8 cellular contexts compared by ENCODE assay signal in the genomic region with DNA sequence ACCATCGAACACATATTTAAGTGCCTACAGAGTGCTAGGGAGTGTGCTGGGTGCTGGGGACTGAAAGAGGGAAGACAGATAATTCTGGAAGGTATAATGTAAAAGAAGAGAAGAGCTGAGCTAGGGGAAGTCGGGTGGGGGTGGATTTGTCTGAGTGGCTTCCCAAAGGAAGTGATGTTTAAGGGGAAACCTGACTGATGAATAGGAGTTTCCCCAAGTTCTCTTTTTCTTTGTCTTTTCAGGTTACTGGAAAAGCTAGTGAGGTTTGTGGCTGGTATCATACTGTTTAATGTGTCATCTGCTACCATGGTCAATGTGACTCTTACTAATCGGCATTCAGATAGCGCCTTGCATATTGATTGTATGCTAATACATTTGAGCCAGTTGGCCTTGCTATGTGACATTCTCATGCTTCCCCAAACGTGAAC.
A peak's percentile ranks its signal among the peaks of the same experiment; 100 is the strongest.
DNase-seq lines count a peak whose midpoint lies in the region; ATAC-seq, FAIRE-seq and TF ChIP-seq lines count a peak whose summit lies in the region.

No MANE protein-coding gene starts in this region.

- H3K4me3 Mint-ChIP-seq in mesothelial cell of epicardium = no peak overlapping the region

- H3K27ac Mint-ChIP-seq in mesothelial cell of epicardium = peak overlapping the region; percentile 65

- no peaks in the 10 kb centered on the region for H3K36me3 ChIP-seq in gastroesophageal sphincter

- H3K27me3 Mint-ChIP-seq in mesothelial cell of epicardium (ENCODE audit: low read depth) = no peaks in the 10 kb centered on the region

- TF ChIP-seq POLR2A in gastroesophageal sphincter (IDR thresholded peaks at IDR 0.05) = no peak

- H3K9me3 Mint-ChIP-seq in mesothelial cell of epicardium = no peaks in the 10 kb centered on the region

- H3K27me3 ChIP-seq in gastroesophageal sphincter = no peaks in the 10 kb centered on the region

- peaks cover 0 to 9% (median 0%) of the 10 kb centered on the region in 3 donors for H3K4me1 ChIP-seq in gastroesophageal sphincter

- no peak for TF ChIP-seq EP300 in gastroesophageal sphincter (IDR thresholded peaks at IDR 0.05)

- peaks cover 3% of the 10 kb centered on the region for H3K36me3 Mint-ChIP-seq in mesothelial cell of epicardium

- H3K4me1 Mint-ChIP-seq in mesothelial cell of epicardium = peaks cover 57% of the 10 kb centered on the region

- TF ChIP-seq CTCF in GM13977 (IDR thresholded peaks at IDR 0.05; ENCODE audit: extremely low read depth, insufficient read depth, missing control alignments) = no peak
- no peak for TF ChIP-seq CTCF in mesothelial cell of epicardium (IDR thresholded peaks at IDR 0.05; ENCODE audit: unreplicated experiment)
- TF ChIP-seq CTCF in gastroesophageal sphincter (IDR thresholded peaks at IDR 0.05) = no peak

- H3K4me3 ChIP-seq in gastroesophageal sphincter = no peak overlapping the region

- H3K27ac ChIP-seq in gastroesophageal sphincter = no peak overlapping the region

- ATAC-seq in GM21447 (IDR thresholded peaks at IDR 0.05; ENCODE audit: unreplicated experiment) (peak; percentile 79), HG03571 (IDR thresholded peaks at IDR 0.05; ENCODE audit: unreplicated experiment) (peak; percentile 53), gastroesophageal sphincter (no peak)

- no peak for FAIRE-seq in frontal cortex (lab: Jason Lieb, UNC)

- 81 to 83% methylated on average over 5 of the region's 5 CpGs for WGBS in gastroesophageal sphincter (ENCODE audit: low coverage in 1 of 2), 2 donors

- H3K9me3 ChIP-seq in gastroesophageal sphincter = no peaks in the 10 kb centered on the region

- in situ Hi-C loops in GM13977 (cut with MboI; ENCODE audit: low pct_unique_long_range_greater_than_20kb, low sequenced_read_pairs, unreplicated experiment) = loop anchor here (25.0 kb wide), 1 partner anchor 112 kb away; no protein-coding TSS in a partner anchor

- DNase-seq in GM13977 (ENCODE audit: low spot score) = peak; percentile 44
- DNase-seq in mesothelial cell of epicardium (ENCODE audit: low spot score in 2 of 2, unreplicated experiment in 2 of 2) = no peak
- no peak for DNase-seq in frontal cortex (ENCODE audit: low spot score in 2 of 2)
- no peak for DNase-seq in SIG-M5 treated with dmso at 0.1 percent for 504 hours (lab: John Stamatoyannopoulos, UW; ENCODE audit: unreplicated experiment)
- DNase-seq in NOMO-1 (lab: John Stamatoyannopoulos, UW; ENCODE audit: unreplicated experiment in 2 of 2) = no peak
